ENCODE assay signal across 1 cellular context in the genomic region with DNA sequence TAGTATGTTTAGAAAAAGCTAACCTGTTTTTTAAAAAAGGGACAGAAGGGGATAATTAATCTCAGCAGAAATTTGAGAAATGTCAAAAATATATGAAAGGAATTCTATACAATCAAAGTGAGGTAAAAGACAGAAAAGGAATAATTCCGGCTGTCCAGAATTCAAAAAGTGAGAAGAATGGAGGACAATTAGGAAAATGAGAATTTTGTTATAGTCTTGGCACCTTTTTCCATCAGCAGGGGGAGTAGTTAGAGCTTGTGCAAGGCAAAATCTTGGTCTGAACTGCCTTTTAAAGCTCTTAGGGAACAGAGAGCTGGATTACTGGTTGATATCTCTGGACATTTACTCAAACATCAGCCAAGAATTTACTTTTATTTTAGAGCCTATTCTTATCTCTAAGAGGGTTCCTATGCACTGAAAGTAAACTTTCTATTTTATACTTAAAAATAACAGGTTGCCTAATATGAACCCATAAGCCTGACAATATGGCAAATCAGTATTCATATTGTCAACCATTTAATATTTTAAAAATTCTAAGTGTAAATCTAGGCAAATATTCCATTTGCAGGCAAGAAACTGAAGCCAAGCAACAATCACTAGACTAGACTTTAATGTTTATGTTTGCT.
TF ChIP-seq lines count a peak whose summit lies in the region.

No MANE protein-coding gene starts in this region.

TF ChIP-seq in GM23338, 12 proteins besides CTCF, POLR2A, EP300 and RAD21 (continued from another document):
- TF ChIP-seq, protein P1, sequence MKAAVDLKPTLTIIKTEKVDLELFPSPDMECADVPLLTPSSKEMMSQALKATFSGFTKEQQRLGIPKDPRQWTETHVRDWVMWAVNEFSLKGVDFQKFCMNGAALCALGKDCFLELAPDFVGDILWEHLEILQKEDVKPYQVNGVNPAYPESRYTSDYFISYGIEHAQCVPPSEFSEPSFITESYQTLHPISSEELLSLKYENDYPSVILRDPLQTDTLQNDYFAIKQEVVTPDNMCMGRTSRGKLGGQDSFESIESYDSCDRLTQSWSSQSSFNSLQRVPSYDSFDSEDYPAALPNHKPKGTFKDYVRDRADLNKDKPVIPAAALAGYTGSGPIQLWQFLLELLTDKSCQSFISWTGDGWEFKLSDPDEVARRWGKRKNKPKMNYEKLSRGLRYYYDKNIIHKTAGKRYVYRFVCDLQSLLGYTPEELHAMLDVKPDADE (IDR thresholded peaks at IDR 0.05), result no peak
